In the genomic region with DNA sequence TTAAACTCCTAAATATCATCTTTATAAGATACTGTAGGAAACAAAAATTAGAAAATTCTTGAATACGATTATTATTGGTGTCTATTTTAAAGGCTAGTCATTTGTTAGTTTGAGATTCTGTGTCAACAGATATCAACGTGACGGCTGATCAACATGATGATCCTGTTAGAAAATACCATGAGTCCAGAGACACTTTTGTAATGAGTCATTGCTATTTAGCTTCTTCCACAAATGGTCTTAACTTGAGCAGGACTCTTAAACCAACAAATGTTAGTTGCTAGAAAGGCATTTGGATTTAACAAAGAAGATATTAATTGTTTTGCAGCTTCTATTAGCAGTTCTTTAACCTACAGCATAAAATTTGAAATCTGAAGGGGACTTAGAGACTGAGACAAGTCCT, we compare ENCODE assay signal across 14 cellular contexts.
A peak's percentile ranks its signal among the peaks of the same experiment; 100 is the strongest.
DNase-seq lines count a peak whose midpoint lies in the region; TF ChIP-seq lines count a peak whose summit lies in the region.
"Had no signal": no experiment of that assay in that cellular context is flagged by ENCODE, and none has a peak within 500 bp of the region (broad histone marks: within the 10 kb centered on the region; RNA-seq: fewer than 3 reads in every experiment).

No MANE protein-coding gene starts in this region.

- DNase-seq in BJ (ENCODE audit: low read depth): peak; percentile 74
- peak; percentile 91 for DNase-seq in M059J (ENCODE audit: low read depth)
- DNase-seq in chondrocyte (ENCODE audit: low spot score): no peak
- DNase-seq in activated gamma-delta T cell treated with Interleukin-2 at 50 U/mL for 16 hours: no peak
- no peak for DNase-seq in NCI-H510A treated with DMSO at 0.1 percent for 48 hours (lab: John Stamatoyannopoulos, UW)
- no peak for DNase-seq in iPS-NIHi11 (ENCODE audit: low spot score)
- no peak for DNase-seq in WERI-Rb-1
- DNase-seq: CD4-positive, CD25-positive, alpha-beta regulatory T cell; hypothalamus; naive B cell; OCI-M1; stimulated activated naive B cell treated with anti-CD40 and anti-IgM and Interleukin-4, amounts not matched to agents 10 μg/mL and 1 μg/mL and 100 μg/mL, for 72 hours had no signal

- no peaks in the 10 kb centered on the region for H3K27me3 Mint-ChIP-seq in chondrocyte (ENCODE audit: low read depth)
- H3K27me3 Mint-ChIP-seq: naive B cell; stimulated activated naive B cell treated with anti-CD40 and anti-IgM and Interleukin-4, amounts not matched to agents 10 μg/mL and 1 μg/mL and 100 μg/mL, for 72 hours had no signal

- peak overlapping the region; percentile 89 for H3K27ac Mint-ChIP-seq in chondrocyte (ENCODE audit: unreplicated experiment)
- H3K27ac Mint-ChIP-seq: CD4-positive, CD25-positive, alpha-beta regulatory T cell; stimulated activated naive B cell treated with anti-CD40 and anti-IgM and Interleukin-4, amounts not matched to agents 10 μg/mL and 1 μg/mL and 100 μg/mL, for 72 hours had no signal

- H3K27me3 ChIP-seq in BJ (ENCODE audit: control insufficient read depth, insufficient read depth, low read length) (no peaks in the 10 kb centered on the region), WERI-Rb-1 (ENCODE audit: insufficient read depth, low read depth, severe bottlenecking) (no peaks in the 10 kb centered on the region)

- CTCF ChIA-PET in BJ (lab: Yijun Ruan, JAX): interaction anchor here (1.0 to 1.5 kb wide), 2 partner anchors 29 to 112 kb away, joined by 3 to 5 read pairs; no protein-coding TSS in a partner anchor

- H3K36me3 ChIP-seq in BJ (ENCODE audit: control insufficient read depth, insufficient read depth, low read length) (no peaks in the 10 kb centered on the region), mesodermal cell (ENCODE audit: control insufficient read depth, insufficient read depth, low read length) (no peaks in the 10 kb centered on the region), WERI-Rb-1 (no peaks in the 10 kb centered on the region)

- H3K9me3 ChIP-seq in mesodermal cell (ENCODE audit: control insufficient read depth, low read length): peaks cover 7% of the 10 kb centered on the region
- no peaks in the 10 kb centered on the region for H3K9me3 ChIP-seq in WERI-Rb-1 (ENCODE audit: severe bottlenecking)

- H3K27ac ChIP-seq in mesodermal cell (ENCODE audit: low read depth, low read length, severe bottlenecking) (peak overlapping the region; percentile 89), WERI-Rb-1 (no peak overlapping the region)

- peaks cover 76% of the 10 kb centered on the region for H3K4me1 Mint-ChIP-seq in chondrocyte (ENCODE audit: low read depth)

- POLR2A ChIA-PET in BJ (lab: Charles Lee): no interaction called here

- TF ChIP-seq CTCF in BJ (IDR thresholded peaks at IDR 0.05; ENCODE audit: insufficient read depth, low read depth, low read length) (no peak), chondrocyte (IDR thresholded peaks at IDR 0.05) (no peak), WERI-Rb-1 (IDR thresholded peaks at IDR 0.05; ENCODE audit: low read depth, low read length) (no peak)

- WGBS in mesodermal cell (ENCODE audit: insufficient coverage in 2 of 2), 2 experiments: 38 to 67% methylated on average over 3 of the region's 3 CpGs

- no peak overlapping the region for H3K4me3 ChIP-seq in BJ (ENCODE audit: low read depth, low read length)
- no peak overlapping the region for H3K4me3 ChIP-seq in mesodermal cell (ENCODE audit: extremely low read depth, insufficient read depth, low read length, poor library complexity, severe bottlenecking)
- no peak overlapping the region for H3K4me3 ChIP-seq in WERI-Rb-1 (ENCODE audit: low read depth, low read length)

- peaks cover 64% of the 10 kb centered on the region for H3K4me1 ChIP-seq in mesodermal cell (ENCODE audit: control insufficient read depth, insufficient read depth, low read length, poor library complexity, severe bottlenecking)

- no peaks in the 10 kb centered on the region for H3K36me3 Mint-ChIP-seq in chondrocyte (ENCODE audit: low read depth)
- H3K36me3 Mint-ChIP-seq: CD4-positive, CD25-positive, alpha-beta regulatory T cell; naive B cell; stimulated activated naive B cell treated with anti-CD40 and anti-IgM and Interleukin-4, amounts not matched to agents 10 μg/mL and 1 μg/mL and 100 μg/mL, for 72 hours had no signal

- H3K4me3 Mint-ChIP-seq in chondrocyte (ENCODE audit: unreplicated experiment): no peak overlapping the region
- H3K4me3 Mint-ChIP-seq: CD4-positive, CD25-positive, alpha-beta regulatory T cell; central memory CD8-positive, alpha-beta T cell; naive B cell; stimulated activated naive B cell treated with anti-CD40 and anti-IgM and Interleukin-4, amounts not matched to agents 10 μg/mL and 1 μg/mL and 100 μg/mL, for 72 hours had no signal

- H3K9me3 Mint-ChIP-seq in chondrocyte (ENCODE audit: low read depth): peaks cover 5% of the 10 kb centered on the region
- H3K9me3 Mint-ChIP-seq: central memory CD8-positive, alpha-beta T cell; naive B cell; stimulated activated naive B cell treated with anti-CD40 and anti-IgM and Interleukin-4, amounts not matched to agents 10 μg/mL and 1 μg/mL and 100 μg/mL, for 72 hours had no signal

Comparison
In these comparisons a context has a peak if more than half of its experiments do, and no peak if none do; other contexts are left out.
1. DNase-seq: peak in BJ (single experiment) and M059J (single experiment); none in chondrocyte (single experiment), activated gamma-delta T cell treated with Interleukin-2 at 50 U/mL for 16 hours (single experiment), NCI-H510A treated with DMSO at 0.1 percent for 48 hours (single experiment), iPS-NIHi11 (single experiment) and WERI-Rb-1 (single experiment).